20 cellular contexts compared by ENCODE assay signal in the genomic region with DNA sequence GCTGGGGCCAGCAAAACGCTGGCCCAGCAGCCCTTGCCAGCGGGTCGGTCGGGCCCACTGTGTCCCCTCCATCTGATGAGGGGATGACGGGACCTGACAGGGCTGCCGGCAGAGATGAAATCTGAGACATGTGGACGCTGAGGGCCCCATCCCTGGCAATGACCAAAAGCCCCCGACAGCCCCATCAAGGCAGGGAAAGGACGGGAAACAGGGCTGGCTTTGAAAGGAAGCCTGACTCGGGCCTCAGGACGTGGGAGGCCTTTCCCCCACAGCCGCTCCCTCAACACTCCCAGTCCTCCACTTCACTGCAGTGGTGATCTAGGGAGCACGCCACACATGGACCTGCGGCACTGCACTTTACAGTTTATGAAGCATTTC.
DNase-seq lines count a peak whose midpoint lies in the region; ATAC-seq and TF ChIP-seq lines count a peak whose summit lies in the region.
"Had no signal": no experiment of that assay in that cellular context is flagged by ENCODE, and none has a peak within 500 bp of the region (broad histone marks: within the 10 kb centered on the region; RNA-seq: fewer than 3 reads in every experiment).

No MANE protein-coding gene starts in this region.

- in situ Hi-C loops in IMR-90 (cut with MboI; ENCODE audit: low sequenced_read_pairs), result no loop called here

- H3K9me3 ChIP-seq in IMR-90 (ENCODE audit: control insufficient read depth, insufficient read depth, low read length) (no peaks in the 10 kb centered on the region), lower lobe of right lung (no peaks in the 10 kb centered on the region), aorta (ENCODE audit: control insufficient read depth, low read length) (no peaks in the 10 kb centered on the region), vagina (no peaks in the 10 kb centered on the region)
- H3K9me3 ChIP-seq: A549; BLaER1 treated with 17β-estradiol and CSF1 and Interleukin-3, amounts not matched to agents 10 nM and 100 nM; Caco-2 had no signal

- BruUV-seq in IMR-90 (replicated peaks; lab: Mats Ljungman, UMichigan), result no TSS peak

- H2BK15ac ChIP-seq in IMR-90 (ENCODE audit: low read depth, low read length), result no peak overlapping the region

- ATAC-seq in Right ventricle myocardium superior (ENCODE audit: poor library complexity) (no peak), left ventricle myocardium superior (no peak), IMR-90 (ENCODE audit: low read depth) (no peak), lower lobe of right lung (no peak), aorta (ENCODE audit: low FRiP score) (no peak)
- ATAC-seq: CD8-positive, alpha-beta T cell had no signal

- CTCF ChIA-PET in IMR-90 (lab: Yijun Ruan, JAX), result no interaction called here

- H2BK20ac ChIP-seq in IMR-90 (ENCODE audit: low read depth, low read length), result no peak overlapping the region

- no peak overlapping the region for H3K14ac ChIP-seq in IMR-90 (replicated peaks; ENCODE audit: low read depth, low read length)

- no peak overlapping the region for H4K91ac ChIP-seq in IMR-90 (ENCODE audit: insufficient read depth, low read depth, low read length)

- peaks cover 18% of the 10 kb centered on the region for H3K27me3 ChIP-seq in IMR-90 (ENCODE audit: control insufficient read depth, insufficient read depth, low read length)
- H3K27me3 ChIP-seq in lower lobe of right lung (ENCODE audit: low read depth), result no peaks in the 10 kb centered on the region
- no peaks in the 10 kb centered on the region for H3K27me3 ChIP-seq in aorta (ENCODE audit: control insufficient read depth in 1 of 2, insufficient read depth in 2 of 2, low read length in 1 of 2)
- no peaks in the 10 kb centered on the region for H3K27me3 ChIP-seq in vagina

- H4K8ac ChIP-seq in IMR-90 (ENCODE audit: low read depth in 2 of 2, low read length in 2 of 2), result no peak overlapping the region

- H3K36me3 Mint-ChIP-seq in chondrocyte (ENCODE audit: low read depth), result peaks cover 2% of the 10 kb centered on the region
- H3K36me3 Mint-ChIP-seq: CD8-positive, alpha-beta T cell had no signal

- H3K4me2 ChIP-seq in IMR-90 (ENCODE audit: low read depth, low read length), result no peak overlapping the region
- H3K4me2 ChIP-seq: A549 had no signal

- no peaks in the 10 kb centered on the region for H3K9me3 Mint-ChIP-seq in chondrocyte (ENCODE audit: low read depth)
- H3K9me3 Mint-ChIP-seq: CD4-positive, alpha-beta T cell; CD8-positive, alpha-beta T cell had no signal

- POLR2A ChIA-PET in IMR-90 (lab: Charles Lee; ENCODE audit: unreplicated experiment), result no interaction called here

- DNase-seq in Right ventricle myocardium superior (peak; percentile 12), left ventricle myocardium superior (no peak), IMR-90 (no peak), chondrocyte (ENCODE audit: low spot score) (peak; percentile 64), lower lobe of right lung (peak; percentile 28), aorta (no peak), vagina (ENCODE audit: extremely low spot score in 2 of 2) (no peak)
- DNase-seq in activated effector memory CD4-positive, alpha-beta T cell treated with anti-CD3 and anti-CD28 coated beads, Interleukin-2, amount 50 U/mL, for 16 hours, result no peak
- DNase-seq: AML-193; Caco-2; Calu3; CD4-positive, alpha-beta T cell; CD8-positive, alpha-beta T cell; DMS79 treated with DMSO at 0.1 percent for 48 hours; GF-D8 had no signal

- H2AK9ac ChIP-seq in IMR-90 (replicated peaks; ENCODE audit: low read depth, low read length, poor library complexity), result peak overlapping the region; percentile 72

- no peaks in the 10 kb centered on the region for H3K4me1 Mint-ChIP-seq in chondrocyte (ENCODE audit: low read depth)
- H3K4me1 Mint-ChIP-seq: B cell had no signal

- no peak overlapping the region for H3K18ac ChIP-seq in IMR-90 (ENCODE audit: low read depth, low read length)

- H2BK5ac ChIP-seq in IMR-90 (ENCODE audit: low read depth, low read length, poor library complexity, severe bottlenecking), result no peak overlapping the region

- H2BK120ac ChIP-seq in IMR-90 (ENCODE audit: low read depth, low read length), result no peak overlapping the region

- H4K5ac ChIP-seq in IMR-90 (ENCODE audit: low read depth, low read length), result no peak overlapping the region

- H3K36me3 ChIP-seq in IMR-90 (ENCODE audit: control insufficient read depth, insufficient read depth, low read length) (no peaks in the 10 kb centered on the region), lower lobe of right lung (no peaks in the 10 kb centered on the region), aorta (ENCODE audit: control insufficient read depth in 1 of 2, insufficient read depth in 2 of 2, low read length in 1 of 2) (no peaks in the 10 kb centered on the region), vagina (no peaks in the 10 kb centered on the region)
- H3K36me3 ChIP-seq: BLaER1 treated with 17β-estradiol and CSF1 and Interleukin-3, amounts not matched to agents 10 nM and 100 nM had no signal

- no peak for TF ChIP-seq RAD21 in IMR-90 (IDR thresholded peaks at IDR 0.05; ENCODE audit: low read length)

- H3K4ac ChIP-seq in IMR-90 (ENCODE audit: low read depth, low read length), result no peak overlapping the region

- no peak overlapping the region for H3K23ac ChIP-seq in IMR-90 (ENCODE audit: low read depth, low read length)

- intact Hi-C loops in Right ventricle myocardium superior (cut with DNase I) (no loop called here), left ventricle myocardium superior (cut with micrococcal nuclease) (no loop called here), IMR-90 (cut with micrococcal nuclease) (no loop called here), lower lobe of right lung (cut with DNase I) (no loop called here), aorta (cut with DNase I) (no loop called here), vagina (cut with DNase I) (no loop called here)

- peaks cover 20% of the 10 kb centered on the region for H3K27me3 Mint-ChIP-seq in chondrocyte (ENCODE audit: low read depth)
- H3K27me3 Mint-ChIP-seq: B cell; CD4-positive, alpha-beta T cell had no signal

- TF ChIP-seq CTCF in IMR-90 (conservative IDR thresholded peaks at IDR 0.05; ENCODE audit: low read depth, low read length), result no peak
- TF ChIP-seq CTCF in chondrocyte (IDR thresholded peaks at IDR 0.05), result no peak
- TF ChIP-seq CTCF in lower lobe of right lung (IDR thresholded peaks at IDR 0.05), result no peak
- TF ChIP-seq CTCF in vagina (IDR thresholded peaks at IDR 0.05), result no peak

- no peaks in the 10 kb centered on the region for H3K79me1 ChIP-seq in IMR-90 (ENCODE audit: low read depth in 1 of 2, low read length in 2 of 2)

- H4K20me1 ChIP-seq in IMR-90 (ENCODE audit: insufficient read depth, low read length), result no peaks in the 10 kb centered on the region; the same call in 1 of the 2 replicates

- H3K27ac ChIP-seq in IMR-90 (ENCODE audit: insufficient read depth, low read length) (no peak overlapping the region), lower lobe of right lung (no peak overlapping the region), aorta (ENCODE audit: low read depth in 1 of 2, low read length in 2 of 2) (no peak overlapping the region), vagina (no peak overlapping the region)
- H3K27ac ChIP-seq: 22Rv1, A549, C4-2B had no signal

- H3K27ac Mint-ChIP-seq in chondrocyte (ENCODE audit: unreplicated experiment), result no peak overlapping the region
- H3K27ac Mint-ChIP-seq: B cell; CD4-positive, alpha-beta T cell; CD8-positive, alpha-beta T cell had no signal

- H3K4me3 ChIP-seq in IMR-90 (ENCODE audit: insufficient read depth, low read depth, low read length) (no peak overlapping the region), lower lobe of right lung (no peak overlapping the region), aorta (ENCODE audit: low read length in 2 of 2) (no peak overlapping the region), vagina (no peak overlapping the region)
- H3K4me3 ChIP-seq: A549; BLaER1 treated with 17β-estradiol and CSF1 and Interleukin-3, amounts not matched to agents 10 nM and 100 nM had no signal

- WGBS in IMR-90 (ENCODE audit: extremely low coverage in 2 of 2, insufficient read length in 1 of 2), 2 experiments, result 71% methylated on average over 7 of the region's 14 CpGs; no CpG with 5 or more reads in 1 of the 2 experiments
- WGBS in aorta, 2 donors, result 88 to 93% methylated on average over 14 of the region's 14 CpGs

- H3K4me3 Mint-ChIP-seq in chondrocyte (ENCODE audit: unreplicated experiment), result no peak overlapping the region
- H3K4me3 Mint-ChIP-seq: B cell; CD4-positive, alpha-beta T cell; CD8-positive, alpha-beta T cell had no signal

- H3K56ac ChIP-seq in IMR-90 (ENCODE audit: extremely low read depth, insufficient read depth, low read length), result no peak overlapping the region; the same call in 1 of the 2 replicates

- no peak overlapping the region for H2AFZ ChIP-seq in IMR-90 (replicated peaks; ENCODE audit: low read length, poor library complexity)

- no peak for TF ChIP-seq POLR2A in IMR-90 (IDR thresholded peaks at IDR 0.05; ENCODE audit: low read depth, low read length)
- TF ChIP-seq POLR2A in vagina (IDR thresholded peaks at IDR 0.05), result no peak

- dilution Hi-C loops in IMR-90 (cut with HindIII; ENCODE audit: low sequenced_read_pairs, unreplicated experiment), result no loop called here

- H3K4me1 ChIP-seq in IMR-90 (ENCODE audit: control insufficient read depth, insufficient read depth, low read length) (no peaks in the 10 kb centered on the region), lower lobe of right lung (no peaks in the 10 kb centered on the region), aorta (ENCODE audit: control insufficient read depth in 1 of 2, insufficient read depth in 2 of 2, low read length in 2 of 2) (no peaks in the 10 kb centered on the region), vagina (no peaks in the 10 kb centered on the region)
- H3K4me1 ChIP-seq: A549, Caco-2 had no signal

- H3K9me1 ChIP-seq in IMR-90 (ENCODE audit: insufficient read depth, low read length), result no peaks in the 10 kb centered on the region

- no peak overlapping the region for H2AK5ac ChIP-seq in IMR-90 (ENCODE audit: low read depth, low read length)

- H3K9ac ChIP-seq in IMR-90 (ENCODE audit: low read depth, low read length), result no peak overlapping the region
- H3K9ac ChIP-seq: BLaER1 treated with 17β-estradiol and CSF1 and Interleukin-3, amounts not matched to agents 10 nM and 100 nM had no signal

TF ChIP-seq in IMR-90, 13 proteins besides CTCF, POLR2A, EP300 and RAD21:
- TF ChIP-seq, protein P1, sequence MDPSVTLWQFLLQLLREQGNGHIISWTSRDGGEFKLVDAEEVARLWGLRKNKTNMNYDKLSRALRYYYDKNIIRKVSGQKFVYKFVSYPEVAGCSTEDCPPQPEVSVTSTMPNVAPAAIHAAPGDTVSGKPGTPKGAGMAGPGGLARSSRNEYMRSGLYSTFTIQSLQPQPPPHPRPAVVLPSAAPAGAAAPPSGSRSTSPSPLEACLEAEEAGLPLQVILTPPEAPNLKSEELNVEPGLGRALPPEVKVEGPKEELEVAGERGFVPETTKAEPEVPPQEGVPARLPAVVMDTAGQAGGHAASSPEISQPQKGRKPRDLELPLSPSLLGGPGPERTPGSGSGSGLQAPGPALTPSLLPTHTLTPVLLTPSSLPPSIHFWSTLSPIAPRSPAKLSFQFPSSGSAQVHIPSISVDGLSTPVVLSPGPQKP (IDR thresholded peaks at IDR 0.05; ENCODE audit: borderline replicate concordance, low read depth, low read length), result no peak
- TF ChIP-seq FOS (IDR thresholded peaks at IDR 0.05; ENCODE audit: low read depth, low read length) (no peak), MAFK (IDR thresholded peaks at IDR 0.05; ENCODE audit: low read depth, low read length) (no peak)
TF ChIP-seq in IMR-90: peak in this region for 0.

Comparison
In these comparisons a context has a peak if more than half of its experiments do, and no peak if none do; other contexts are left out.
1. DNase-seq: peak in Right ventricle myocardium superior (single experiment), chondrocyte (single experiment) and lower lobe of right lung (single experiment); none in left ventricle myocardium superior (single experiment), IMR-90 (single experiment), aorta (0 of 2), vagina (0 of 2) and activated effector memory CD4-positive, alpha-beta T cell treated with anti-CD3 and anti-CD28 coated beads, Interleukin-2, amount 50 U/mL, for 16 hours (single experiment).